In genomic region chr7:97846945-97847344, GRCh38 we compare ENCODE assay signal across 30 cellular contexts.
"Had no signal": no experiment of that assay in that cellular context is flagged by ENCODE, and none has a peak within 500 bp of the region (broad histone marks: within the 10 kb centered on the region; RNA-seq: fewer than 3 reads in every experiment).

No MANE protein-coding gene starts in this region.

- DNase-seq: activated B cell treated with CpG ODN at 0.5 μM for 24 hours; activated CD4-positive, alpha-beta memory T cell treated with anti-CD3 and anti-CD28 coated beads, Interleukin-2, amount 10 ng/mL, durations not matched to agents 7 days and 5 days; activated CD4-positive, alpha-beta T cell treated with anti-CD3 and anti-CD28 coated beads for 48 hours; activated CD4-positive, alpha-beta T cell treated with anti-CD3 and anti-CD28 coated beads, Interleukin-2, amount 10 ng/mL, durations not matched to agents 7 days and 5 days; activated CD4-positive, alpha-beta T cell treated with anti-CD3 and anti-CD28 coated beads, Interleukin-2, amount 50 U/mL, for 48 hours; activated CD4-positive, CD25-positive, alpha-beta regulatory T cell treated with anti-CD3 and anti-CD28 coated beads, Interleukin-2, amount 50 U/mL, for 72 hours; activated CD8-positive, alpha-beta memory T cell treated with anti-CD3 and anti-CD28 coated beads for 24 hours; activated CD8-positive, alpha-beta memory T cell treated with anti-CD3 and anti-CD28 coated beads, Interleukin-2, amount 10 ng/mL, durations not matched to agents 7 days and 5 days; activated CD8-positive, alpha-beta memory T cell treated with anti-CD3 and anti-CD28 coated beads, Interleukin-2, amount 50 U/mL, for 48 hours; activated CD8-positive, alpha-beta T cell treated with anti-CD3 and anti-CD28 coated beads, Interleukin-2, amount 10 ng/mL, durations not matched to agents 7 days and 5 days; activated effector memory CD4-positive, alpha-beta T cell treated with Interleukin-2 at 50 U/mL for 16 hours; activated gamma-delta T cell; activated naive CD4-positive, alpha-beta T cell treated with anti-CD3 and anti-CD28 coated beads, Interleukin-2, amount 10 ng/mL, durations not matched to agents 7 days and 5 days; activated naive CD4-positive, alpha-beta T cell treated with Interleukin-2 at 50 U/mL for 16 hours; activated naive CD8-positive, alpha-beta T cell treated with anti-CD3 and anti-CD28 coated beads, Interleukin-2, amount 10 ng/mL, durations not matched to agents 7 days and 5 days; activated T-cell treated with anti-CD3 and anti-CD28 coated beads, Interleukin-2, amount 50 U/mL, for 24 hours; activated T-cell treated with anti-CD3 and anti-CD28 coated beads, Interleukin-2, amount 50 U/mL, for 48 hours; adrenal gland; amniotic stem cell; aorta; body of pancreas; brain microvascular endothelial cell; central memory CD4-positive, alpha-beta T cell; T-helper 2 cell; T-helper 9 cell had no signal

- H3K27me3 ChIP-seq: adrenal gland, body of pancreas, brain microvascular endothelial cell, breast epithelium had no signal

- H3K27ac ChIP-seq: adrenal gland, body of pancreas, brain microvascular endothelial cell, breast epithelium, VCaP had no signal

- ATAC-seq: activated CD8-positive, alpha-beta memory T cell treated with anti-CD3 and anti-CD28 coated beads, Interleukin-2, amount 10 ng/mL, durations not matched to agents 7 days and 5 days; activated CD8-positive, alpha-beta T cell treated with anti-CD3 and anti-CD28 coated beads, Interleukin-2, amount 10 ng/mL, durations not matched to agents 7 days and 5 days; body of pancreas had no signal

- H3K9me3 ChIP-seq: adrenal gland, body of pancreas had no signal

- FAIRE-seq: astrocyte, colon, TTC549 had no signal

- H3K4me1 ChIP-seq: adrenal gland, body of pancreas, breast epithelium had no signal

- H3K4me3 ChIP-seq: adrenal gland, body of pancreas, breast epithelium had no signal

- H3K36me3 ChIP-seq: adrenal gland, breast epithelium had no signal
